Comparison of ENCODE assay signal across 26 cellular contexts in the genomic region with DNA sequence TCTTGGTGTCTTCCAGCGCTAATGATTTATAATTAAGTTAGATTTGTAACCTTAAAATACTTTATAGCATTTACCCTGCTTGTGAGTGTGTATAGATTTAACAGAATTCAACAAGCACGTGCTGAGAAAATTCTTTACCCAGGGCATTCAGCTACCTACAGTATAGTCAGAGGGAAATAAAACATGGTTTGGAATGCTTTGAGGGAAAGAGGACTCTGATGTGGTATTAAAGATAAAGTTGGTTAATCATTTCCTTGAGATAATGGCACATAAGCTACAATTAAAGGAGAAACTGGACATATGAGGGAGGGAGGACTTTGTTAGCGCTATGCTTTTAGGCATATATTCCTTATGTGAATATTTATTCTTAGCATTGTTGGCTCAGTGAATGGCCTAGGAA. TPM values are rescaled to one million over a fixed set of nuclear protein-coding genes. Genes with fewer than 3 reads are reported as not detected.
"Had no signal": no experiment of that assay in that cellular context is flagged by ENCODE, and none has a peak within 500 bp of the region (broad histone marks: within the 10 kb centered on the region; RNA-seq: fewer than 3 reads in every experiment).

No MANE protein-coding gene starts in this region.

- H3K9me3 Mint-ChIP-seq: activated CD8-positive, alpha-beta T cell treated with anti-CD3 and anti-CD28 coated beads for 36 hours had no signal

- H3K27ac Mint-ChIP-seq: activated CD8-positive, alpha-beta T cell treated with anti-CD3 and anti-CD28 coated beads for 36 hours; activated naive CD4-positive, alpha-beta T cell treated with anti-CD3 and anti-CD28 coated beads, Interleukin-2, amount 50 U/mL, for 72 hours; activated T-helper 1 cell treated with anti-CD3 and anti-CD28 coated beads, Interleukin-12 subunit alpha, Interleukin-12 subunit beta, Interleukin-2, Interleukin-4 antibody, amounts not matched to agents 30 ng/mL and 10 ng/mL and 1 ng/mL, durations not matched to agents 14 hours and 24 hours and 36 hours; T-helper 1 cell treated with Interleukin-12 subunit alpha and Interleukin-12 subunit beta and Interleukin-4 antibody, amounts not matched to agents 30 μg/mL and 1 μg/mL, for 36 hours had no signal

- H3K4me3 ChIP-seq: breast epithelium, K562, SK-N-MC had no signal

- H3K36me3 ChIP-seq: breast epithelium had no signal

- H3K4me3 Mint-ChIP-seq: activated CD8-positive, alpha-beta T cell treated with anti-CD3 and anti-CD28 coated beads for 36 hours; activated T-helper 1 cell treated with anti-CD3 and anti-CD28 coated beads, Interleukin-12 subunit alpha, Interleukin-12 subunit beta, Interleukin-2, Interleukin-4 antibody, amounts not matched to agents 30 ng/mL and 10 ng/mL and 1 ng/mL, durations not matched to agents 14 hours and 24 hours and 36 hours; T-helper 1 cell treated with Interleukin-12 subunit alpha and Interleukin-12 subunit beta and Interleukin-4 antibody, amounts not matched to agents 30 μg/mL and 1 μg/mL, for 36 hours had no signal

- ATAC-seq: activated CD4-positive, CD25-positive, alpha-beta regulatory T cell treated with anti-CD3 and anti-CD28 coated beads, Interleukin-2, amount 50 U/mL, for 24 hours; activated CD8-positive, alpha-beta T cell treated with anti-CD3 and anti-CD28 coated beads for 36 hours; activated naive CD4-positive, alpha-beta T cell treated with anti-CD3 and anti-CD28 coated beads, Interleukin-2, amount 50 U/mL, for 72 hours; K562 had no signal

- FAIRE-seq: K562 had no signal

- DNase-seq: activated CD4-positive, alpha-beta T cell treated with anti-CD3 and anti-CD28 coated beads for 4 hours; activated CD8-positive, alpha-beta memory T cell treated with anti-CD3 and anti-CD28 coated beads, Interleukin-2, amount 50 U/mL, for 4 hours; activated CD8-positive, alpha-beta T cell treated with anti-CD3 and anti-CD28 coated beads for 36 hours; activated effector memory CD4-positive, alpha-beta T cell treated with anti-CD3 and anti-CD28 coated beads, Interleukin-2, amount 50 U/mL, for 16 hours; activated naive CD4-positive, alpha-beta T cell treated with Interleukin-2 at 50 U/mL for 16 hours; anterior cingulate cortex; caudate nucleus; Kasumi-1; NCI-H1048; NCI-H146; NCI-H1930; NCI-H2171 treated with DMSO at 0.1 percent for 48 hours; NCI-H226; NCI-H526; NCI-H82; SW 1271 had no signal

- H3K27ac ChIP-seq: breast epithelium, SK-N-MC had no signal

- H3K9me3 ChIP-seq: breast epithelium had no signal

- H3K27me3 ChIP-seq: breast epithelium had no signal

- H3K4me1 ChIP-seq: breast epithelium had no signal

RNA-seq across cellular contexts. Expression of gene IL12RB2, which starts 26.4 kb away (rescaled TPM):
- total RNA-seq: NCI-H460, OCI-LY7, RPMI7951 had no signal
